Comparison of ENCODE assay signal across 36 cellular contexts in genomic region chr11:101357771-101358170, GRCh38.
"Had no signal": no experiment of that assay in that cellular context is flagged by ENCODE, and none has a peak within 500 bp of the region (broad histone marks: within the 10 kb centered on the region; RNA-seq: fewer than 3 reads in every experiment).

No MANE protein-coding gene starts in this region.

- H3K9me3 Mint-ChIP-seq: activated naive CD8-positive, alpha-beta T cell treated with anti-CD3 and anti-CD28 coated beads, Interleukin-2, amount 10 ng/mL, durations not matched to agents 7 days and 5 days; brain had no signal

- H3K4me1 Mint-ChIP-seq: activated naive CD4-positive, alpha-beta T cell treated with anti-CD3 and anti-CD28 coated beads, Interleukin-2, amount 10 ng/mL, durations not matched to agents 7 days and 5 days; activated naive CD4-positive, alpha-beta T cell treated with anti-CD3 and anti-CD28 coated beads, Interleukin-2, amount 50 U/mL, for 24 hours; activated naive CD8-positive, alpha-beta T cell treated with anti-CD3 and anti-CD28 coated beads for 36 hours; activated naive CD8-positive, alpha-beta T cell treated with anti-CD3 and anti-CD28 coated beads, Interleukin-2, amount 10 ng/mL, durations not matched to agents 7 days and 5 days; activated naive CD8-positive, alpha-beta T cell treated with anti-CD3 and anti-CD28 coated beads, Interleukin-2, amount 50 U/mL, for 24 hours; activated T-helper 17 cell treated with anti-CD3 and anti-CD28 coated beads, Interleukin-2, amount 50 U/mL, for 72 hours; brain; central memory CD8-positive, alpha-beta T cell had no signal

- H3K27ac Mint-ChIP-seq: activated naive CD4-positive, alpha-beta T cell treated with anti-CD3 and anti-CD28 coated beads, Interleukin-2, amount 10 ng/mL, durations not matched to agents 7 days and 5 days; activated naive CD4-positive, alpha-beta T cell treated with anti-CD3 and anti-CD28 coated beads, Interleukin-2, amount 50 U/mL, for 24 hours; activated naive CD8-positive, alpha-beta T cell; activated naive CD8-positive, alpha-beta T cell treated with anti-CD3 and anti-CD28 coated beads for 36 hours; activated naive CD8-positive, alpha-beta T cell treated with anti-CD3 and anti-CD28 coated beads, Interleukin-2, amount 10 ng/mL, durations not matched to agents 7 days and 5 days; activated naive CD8-positive, alpha-beta T cell treated with anti-CD3 and anti-CD28 coated beads, Interleukin-2, amount 50 U/mL, for 24 hours; activated T-cell treated with anti-CD3 and anti-CD28 coated beads, Interleukin-2, amount 50 U/mL, for 24 hours; activated T-cell treated with anti-CD3 and anti-CD28 coated beads, Interleukin-2, amount 50 U/mL, for 72 hours; activated T-helper 1 cell treated with anti-CD3 and anti-CD28 coated beads, Interleukin-12 subunit alpha, Interleukin-12 subunit beta, Interleukin-2, Interleukin-4 antibody, amounts not matched to agents 30 ng/mL and 10 ng/mL and 1 ng/mL, durations not matched to agents 14 hours and 24 hours and 36 hours; activated T-helper 17 cell treated with anti-CD3 and anti-CD28 coated beads, Interleukin-2, amount 50 U/mL, for 72 hours; activated T-helper 2 cell treated with anti-CD3 and anti-CD28 coated beads, Interferon-gamma antibody, Interleukin-2, Interleukin-4, amounts not matched to agents 10 μg/mL and 5 μg/mL and 100 μg/mL, durations not matched to agents 14 hours and 24 hours and 36 hours; brain had no signal

- H3K36me3 Mint-ChIP-seq: activated naive CD4-positive, alpha-beta T cell treated with anti-CD3 and anti-CD28 coated beads, Interleukin-2, amount 10 ng/mL, durations not matched to agents 7 days and 5 days; activated naive CD4-positive, alpha-beta T cell treated with anti-CD3 and anti-CD28 coated beads, Interleukin-2, amount 50 U/mL, for 24 hours; activated naive CD8-positive, alpha-beta T cell; activated naive CD8-positive, alpha-beta T cell treated with anti-CD3 and anti-CD28 coated beads for 36 hours; activated naive CD8-positive, alpha-beta T cell treated with anti-CD3 and anti-CD28 coated beads, Interleukin-2, amount 10 ng/mL, durations not matched to agents 7 days and 5 days; brain had no signal

- DNase-seq: activated effector memory CD4-positive, alpha-beta T cell treated with anti-CD3 and anti-CD28 coated beads, Interleukin-2, amount 50 U/mL, for 16 hours; activated effector memory CD4-positive, alpha-beta T cell treated with Interleukin-2 at 50 U/mL for 16 hours; activated gamma-delta T cell; activated gamma-delta T cell treated with Interleukin-2 at 50 U/mL for 16 hours; activated naive CD4-positive, alpha-beta T cell; activated naive CD4-positive, alpha-beta T cell treated with anti-CD3 and anti-CD28 coated beads, Interleukin-2, amount 10 ng/mL, durations not matched to agents 7 days and 5 days; activated naive CD4-positive, alpha-beta T cell treated with anti-CD3 and anti-CD28 coated beads, Interleukin-2, amount 50 U/mL, for 16 hours; activated naive CD4-positive, alpha-beta T cell treated with Interleukin-2 at 50 U/mL for 16 hours; activated naive CD8-positive, alpha-beta T cell treated with anti-CD3 and anti-CD28 coated beads for 36 hours; activated naive CD8-positive, alpha-beta T cell treated with anti-CD3 and anti-CD28 coated beads, Interleukin-2, amount 10 ng/mL, durations not matched to agents 7 days and 5 days; activated naive CD8-positive, alpha-beta T cell treated with anti-CD3 and anti-CD28 coated beads, Interleukin-2, amount 50 U/mL, for 24 hours; activated T-cell treated with anti-CD3 and anti-CD28 coated beads for 4 hours; activated T-cell treated with anti-CD3 and anti-CD28 coated beads, Interleukin-2, amount 50 U/mL, for 1 hour; activated T-cell treated with anti-CD3 and anti-CD28 coated beads, Interleukin-2, amount 50 U/mL, for 24 hours; activated T-cell treated with anti-CD3 and anti-CD28 coated beads, Interleukin-2, amount 50 U/mL, for 4 hours; activated T-cell treated with anti-CD3 and anti-CD28 coated beads, Interleukin-2, amount 50 U/mL, for 48 hours; activated T-cell treated with anti-CD3 and anti-CD28 coated beads, Interleukin-2, amount 50 U/mL, for 72 hours; adrenal gland; amniotic stem cell; amygdala; anterior cingulate cortex; aorta; body of pancreas; brain microvascular endothelial cell; caudate nucleus; central memory CD4-positive, alpha-beta T cell; cerebellar nuclear complex had no signal

- ATAC-seq: activated naive CD8-positive, alpha-beta T cell treated with anti-CD3 and anti-CD28 coated beads, Interleukin-2, amount 50 U/mL, for 24 hours; activated T-cell treated with anti-CD3 and anti-CD28 coated beads, Interleukin-2, amount 50 U/mL, for 4 hours; activated T-cell treated with anti-CD3 and anti-CD28 coated beads, Interleukin-2, amount 50 U/mL, for 72 hours; activated T-helper 17 cell treated with anti-CD3 and anti-CD28 coated beads, Interleukin-2, amount 50 U/mL, for 72 hours; body of pancreas had no signal

- H3K27me3 Mint-ChIP-seq: activated naive CD4-positive, alpha-beta T cell treated with anti-CD3 and anti-CD28 coated beads, Interleukin-2, amount 10 ng/mL, durations not matched to agents 7 days and 5 days; activated naive CD4-positive, alpha-beta T cell treated with anti-CD3 and anti-CD28 coated beads, Interleukin-2, amount 50 U/mL, for 24 hours; activated naive CD8-positive, alpha-beta T cell; activated naive CD8-positive, alpha-beta T cell treated with anti-CD3 and anti-CD28 coated beads for 36 hours; activated naive CD8-positive, alpha-beta T cell treated with anti-CD3 and anti-CD28 coated beads, Interleukin-2, amount 10 ng/mL, durations not matched to agents 7 days and 5 days; activated naive CD8-positive, alpha-beta T cell treated with anti-CD3 and anti-CD28 coated beads, Interleukin-2, amount 50 U/mL, for 24 hours; activated T-cell treated with anti-CD3 and anti-CD28 coated beads, Interleukin-2, amount 50 U/mL, for 24 hours; activated T-helper 17 cell treated with anti-CD3 and anti-CD28 coated beads, Interleukin-2, amount 50 U/mL, for 72 hours; central memory CD8-positive, alpha-beta T cell had no signal

- H3K4me3 Mint-ChIP-seq: activated naive CD4-positive, alpha-beta T cell treated with anti-CD3 and anti-CD28 coated beads, Interleukin-2, amount 10 ng/mL, durations not matched to agents 7 days and 5 days; activated naive CD4-positive, alpha-beta T cell treated with anti-CD3 and anti-CD28 coated beads, Interleukin-2, amount 50 U/mL, for 24 hours; activated naive CD8-positive, alpha-beta T cell; activated naive CD8-positive, alpha-beta T cell treated with anti-CD3 and anti-CD28 coated beads for 36 hours; activated naive CD8-positive, alpha-beta T cell treated with anti-CD3 and anti-CD28 coated beads, Interleukin-2, amount 10 ng/mL, durations not matched to agents 7 days and 5 days; activated naive CD8-positive, alpha-beta T cell treated with anti-CD3 and anti-CD28 coated beads, Interleukin-2, amount 50 U/mL, for 24 hours; activated T-cell treated with anti-CD3 and anti-CD28 coated beads, Interleukin-2, amount 50 U/mL, for 24 hours; activated T-cell treated with anti-CD3 and anti-CD28 coated beads, Interleukin-2, amount 50 U/mL, for 4 hours; activated T-cell treated with anti-CD3 and anti-CD28 coated beads, Interleukin-2, amount 50 U/mL, for 72 hours; activated T-helper 1 cell treated with anti-CD3 and anti-CD28 coated beads, Interleukin-12 subunit alpha, Interleukin-12 subunit beta, Interleukin-2, Interleukin-4 antibody, amounts not matched to agents 30 ng/mL and 10 ng/mL and 1 ng/mL, durations not matched to agents 14 hours and 24 hours and 36 hours; activated T-helper 17 cell treated with anti-CD3 and anti-CD28 coated beads, Interleukin-2, amount 50 U/mL, for 72 hours; brain; central memory CD8-positive, alpha-beta T cell had no signal

- FAIRE-seq: astrocyte, bronchial epithelial cell had no signal
